Comparison of ENCODE assay signal across 27 cellular contexts in genomic region chr13:106263801-106264200, GRCh38.
A peak's percentile ranks its signal among the peaks of the same experiment; 100 is the strongest.
DNase-seq lines count a peak whose midpoint lies in the region; ATAC-seq, FAIRE-seq and TF ChIP-seq lines count a peak whose summit lies in the region.
"Had no signal": no experiment of that assay in that cellular context is flagged by ENCODE, and none has a peak within 500 bp of the region (broad histone marks: within the 10 kb centered on the region; RNA-seq: fewer than 3 reads in every experiment).

No MANE protein-coding gene starts in this region.

- H3K23me2 ChIP-seq in H9 (ENCODE audit: insufficient read length, low read depth, low read length, poor library complexity, severe bottlenecking), result no peaks in the 10 kb centered on the region

- no peak overlapping the region for H2AFZ ChIP-seq in H9 (ENCODE audit: low read length)

- H3K27ac Mint-ChIP-seq in H9, result no peak overlapping the region
- H3K27ac Mint-ChIP-seq: CD14-positive monocyte; CD4-positive, alpha-beta memory T cell; CD4-positive, CD25-positive, alpha-beta regulatory T cell; CD8-positive, alpha-beta memory T cell had no signal

- no CpG with 5 or more reads among the region's 4 CpGs for WGBS in H9 (ENCODE audit: extremely low coverage, insufficient read length, low lambda C conversion rate)

- no peaks in the 10 kb centered on the region for H3K79me1 ChIP-seq in H9 (ENCODE audit: insufficient read depth, low read depth, low read length, poor library complexity, severe bottlenecking)

- H3K9me3 Mint-ChIP-seq in H9, result peaks cover 9 to 11% of the 10 kb centered on the region in 2 experiments

- H3K27me3 Mint-ChIP-seq in H9 (ENCODE audit: low read depth), result no peaks in the 10 kb centered on the region
- H3K27me3 Mint-ChIP-seq: CD4-positive, CD25-positive, alpha-beta regulatory T cell had no signal

- no peak overlapping the region for H3K56ac ChIP-seq in H9 (ENCODE audit: insufficient read length, low read depth, low read length)

- H3K9me3 ChIP-seq in H9 (ENCODE audit: control insufficient read depth, low read depth, low read length), result no peaks in the 10 kb centered on the region
- H3K9me3 ChIP-seq: A549, BE2C had no signal

- peak overlapping the region; percentile 13 for H3K9ac ChIP-seq in H9 (ENCODE audit: extremely low read depth, insufficient read length, low read length)
- H3K9ac ChIP-seq: BLaER1 had no signal

- no peak overlapping the region for H4K5ac ChIP-seq in H9 (ENCODE audit: insufficient read length, low read depth, low read length)

- H3T11ph ChIP-seq in H9 (ENCODE audit: low read length), result no peak overlapping the region

- TF ChIP-seq CTCF in AG10803 (conservative IDR thresholded peaks at IDR 0.05; ENCODE audit: low read length) (no peak), H9 (conservative IDR thresholded peaks at IDR 0.05) (no peak), astrocyte of the cerebellum (IDR thresholded peaks at IDR 0.05; ENCODE audit: low read depth, low read length, missing control alignments) (no peak), fibroblast of the aortic adventitia (IDR thresholded peaks at IDR 0.05; ENCODE audit: insufficient read depth, low read length) (no peak)

- H3K14ac ChIP-seq in H9 (ENCODE audit: insufficient read depth, low read length), result no peak overlapping the region

- no peak overlapping the region for H2BK20ac ChIP-seq in H9 (ENCODE audit: low read depth, low read length, poor library complexity, severe bottlenecking)

- no peak overlapping the region for H3K4me3 Mint-ChIP-seq in H9
- H3K4me3 Mint-ChIP-seq: CD14-positive monocyte; CD4-positive, alpha-beta memory T cell; CD4-positive, CD25-positive, alpha-beta regulatory T cell; CD8-positive, alpha-beta memory T cell had no signal

- no peak for ATAC-seq in HG03342 (IDR thresholded peaks at IDR 0.05; ENCODE audit: unreplicated experiment)
- ATAC-seq: A549, GM12878 had no signal

- no peaks in the 10 kb centered on the region for H3K79me2 ChIP-seq in H9 (ENCODE audit: insufficient read depth, low read length)

- no peaks in the 10 kb centered on the region for H3K4me1 Mint-ChIP-seq in H9
- H3K4me1 Mint-ChIP-seq: CD14-positive monocyte; CD4-positive, alpha-beta memory T cell; CD4-positive, CD25-positive, alpha-beta regulatory T cell; CD8-positive, alpha-beta memory T cell had no signal

- no peak overlapping the region for H2BK5ac ChIP-seq in H9 (ENCODE audit: insufficient read length, low read length)

- no peaks in the 10 kb centered on the region for H3K4me1 ChIP-seq in H9 (ENCODE audit: insufficient read depth, low read length)
- H3K4me1 ChIP-seq: A549, BE2C, BLaER1 had no signal

- no peak for FAIRE-seq in HTR-8/SVneo (lab: Jason Lieb, UNC)
- FAIRE-seq: A549, GM12878, GM12892, GM18507 had no signal

- H3K36me3 Mint-ChIP-seq in H9 (ENCODE audit: insufficient read depth in 1 of 3, low read depth in 3 of 3), result peaks cover 5 to 16% (median 8%) of the 10 kb centered on the region in 3 experiments
- H3K36me3 Mint-ChIP-seq: CD14-positive monocyte; CD4-positive, alpha-beta memory T cell; CD4-positive, CD25-positive, alpha-beta regulatory T cell; CD8-positive, alpha-beta memory T cell had no signal

- H2BK120ac ChIP-seq in H9 (ENCODE audit: low read depth, low read length, poor library complexity, severe bottlenecking), result no peak overlapping the region

- no peaks in the 10 kb centered on the region for H3K27me3 ChIP-seq in H9 (ENCODE audit: insufficient read depth, low read length)
- H3K27me3 ChIP-seq: BE2C, BLaER1 had no signal

- no peak overlapping the region for H3K18ac ChIP-seq in H9 (ENCODE audit: insufficient read length, low read depth, low read length)

- H4K20me1 ChIP-seq in H9 (ENCODE audit: control insufficient read depth, insufficient read depth, insufficient read length), result no peaks in the 10 kb centered on the region
- H4K20me1 ChIP-seq: BLaER1 had no signal

- no peak overlapping the region for H3K23ac ChIP-seq in H9 (ENCODE audit: insufficient read length, low read depth, low read length)

- H3K4me3 ChIP-seq in AG10803 (ENCODE audit: low read length) (no peak overlapping the region), astrocyte of the cerebellum (ENCODE audit: low read depth, low read length) (no peak overlapping the region), fibroblast of the aortic adventitia (ENCODE audit: low read depth, low read length) (no peak overlapping the region)
- H3K4me3 ChIP-seq: A549, BLaER1, GM12878 had no signal

- H4K91ac ChIP-seq in H9 (ENCODE audit: insufficient read length, low read depth, low read length), result no peak overlapping the region

- no peak overlapping the region for H2BK12ac ChIP-seq in H9 (ENCODE audit: insufficient read length, low read depth, low read length)

- DNase-seq in AG10803 (ENCODE audit: low read depth), result peak; percentile 54
- DNase-seq in H9, result no peak
- DNase-seq in astrocyte of the cerebellum (ENCODE audit: low read depth), result peak; percentile 9
- peak; percentile 1 for DNase-seq in fibroblast of the aortic adventitia (ENCODE audit: low read depth)
- no peak for DNase-seq in HTR-8/SVneo (ENCODE audit: insufficient read length, low spot score)
- no peak for DNase-seq in NCI-H1436 treated with DMSO at 0.1 percent for 48 hours (lab: John Stamatoyannopoulos, UW)
- DNase-seq: BE2C; C1 segment of cervical spinal cord; CD4-positive, alpha-beta memory T cell; CD4-positive, CD25-positive, alpha-beta regulatory T cell; CD8-positive, alpha-beta memory T cell; COR-L47; DMS 273 treated with DMSO at 0.1 percent for 48 hours; DMS153; DMS53; DMS79; DND-41; EL; GDM1 had no signal

- no peak overlapping the region for H2BK15ac ChIP-seq in H9 (ENCODE audit: low read depth, low read length)

- H3K27ac ChIP-seq in H9 (ENCODE audit: insufficient read length, low read depth, low read length), result no peak overlapping the region
- H3K27ac ChIP-seq: 22Rv1, A549, BLaER1 had no signal

- H4K8ac ChIP-seq in H9 (replicated peaks; ENCODE audit: insufficient read length, low read depth, low read length), result no peak overlapping the region

- no peak overlapping the region for H2AK5ac ChIP-seq in H9 (ENCODE audit: insufficient read length, low read length)

- in situ Hi-C loops in astrocyte of the cerebellum (cut with HindIII; ENCODE audit: low sequenced_read_pairs), result no loop called here

- H3K4ac ChIP-seq in H9 (ENCODE audit: low read depth, low read length), result no peak overlapping the region

- H3K4me2 ChIP-seq in H9 (ENCODE audit: insufficient read depth, insufficient read length, low read length), result no peak overlapping the region
- H3K4me2 ChIP-seq: A549, BLaER1 had no signal

Comparison
In these comparisons a context has a peak if more than half of its experiments do, and no peak if none do; other contexts are left out.
1. DNase-seq: peak in AG10803 (single experiment), astrocyte of the cerebellum (single experiment) and fibroblast of the aortic adventitia (single experiment); none in H9 (single experiment), HTR-8/SVneo (single experiment) and NCI-H1436 treated with DMSO at 0.1 percent for 48 hours (single experiment).